In genomic region chr6:39243809-39244208, GRCh38 we compare ENCODE assay signal across 1 cellular context.
TF ChIP-seq lines count a peak whose summit lies in the region.

No MANE protein-coding gene starts in this region.

TF ChIP-seq in GM23338, 12 proteins besides CTCF, POLR2A, EP300 and RAD21 (continued from another document):
- no peak for TF ChIP-seq ZNF462 (CRISPR knock-in tag; IDR thresholded peaks at IDR 0.05)
- no peak for TF ChIP-seq STAT1 (IDR thresholded peaks at IDR 0.05; ENCODE audit: unreplicated experiment)
- TF ChIP-seq NANOG (IDR thresholded peaks at IDR 0.05; ENCODE audit: borderline replicate concordance), result no peak
- TF ChIP-seq EZH2 (IDR thresholded peaks at IDR 0.05; ENCODE audit: low read depth, unreplicated experiment), result no peak
- no peak for TF ChIP-seq CREB1 (CRISPR knock-in tag; IDR thresholded peaks at IDR 0.05; ENCODE audit: low read depth)
- TF ChIP-seq EZH2phosphoT487 (IDR thresholded peaks at IDR 0.05; ENCODE audit: unreplicated experiment), result no peak
- no peak for TF ChIP-seq JUNB (IDR thresholded peaks at IDR 0.05; ENCODE audit: unreplicated experiment)
- TF ChIP-seq ETS1 (IDR thresholded peaks at IDR 0.05), result no peak
- TF ChIP-seq POLR2AphosphoS5 (IDR thresholded peaks at IDR 0.05; ENCODE audit: low read depth), result no peak
- no peak for TF ChIP-seq ZNF114 (CRISPR knock-in tag; IDR thresholded peaks at IDR 0.05)
TF ChIP-seq in GM23338: peak in this region for 0.
